Comparison of ENCODE assay signal across 10 cellular contexts in genomic region chr9:129021091-129021490, GRCh38. TPM values are rescaled to one million over a fixed set of nuclear protein-coding genes. Genes with fewer than 3 reads are reported as not detected.
DNase-seq lines count a peak whose midpoint lies in the region; ATAC-seq and TF ChIP-seq lines count a peak whose summit lies in the region.
"Had no signal": no experiment of that assay in that cellular context is flagged by ENCODE, and none has a peak within 500 bp of the region (broad histone marks: within the 10 kb centered on the region; RNA-seq: fewer than 3 reads in every experiment).

No MANE protein-coding gene starts in this region.

- peaks cover 19% of the 10 kb centered on the region for H3K4me1 Mint-ChIP-seq in memory B cell

- no peak overlapping the region for H3K27ac ChIP-seq in SJCRH30

- H3K36me3 Mint-ChIP-seq in memory B cell: peaks cover 5% of the 10 kb centered on the region

- H3K27me3 ChIP-seq in SJCRH30: no peaks in the 10 kb centered on the region

- DNase-seq in GM13977 (ENCODE audit: low spot score) (peak; percentile 70), memory B cell (ENCODE audit: low spot score in 2 of 2) (peak; percentile 48 to 50), GF-D8 (lab: John Stamatoyannopoulos, UW) (no peak), SJCRH30 (no peak), COLO829 (ENCODE audit: low spot score) (no peak)
- DNase-seq: COR-L47, NCI-H1694 had no signal

- no peaks in the 10 kb centered on the region for H3K36me3 ChIP-seq in SJCRH30

- TF ChIP-seq CTCF in GM13977 (IDR thresholded peaks at IDR 0.05; ENCODE audit: extremely low read depth, insufficient read depth, missing control alignments): no peak

- H3K9me3 ChIP-seq in SJCRH30 (replicated peaks): no peaks in the 10 kb centered on the region

- peaks cover 7% of the 10 kb centered on the region for H3K4me1 ChIP-seq in SJCRH30

- no peaks in the 10 kb centered on the region for H3K9me3 Mint-ChIP-seq in memory B cell

- H3K4me3 Mint-ChIP-seq in memory B cell: peak overlapping the region; percentile 68

- H3K27me3 Mint-ChIP-seq in memory B cell: no peaks in the 10 kb centered on the region

- peak overlapping the region; percentile 87 for H3K27ac Mint-ChIP-seq in memory B cell

- in situ Hi-C loops in GM13977 (cut with MboI; ENCODE audit: low pct_unique_long_range_greater_than_20kb, low sequenced_read_pairs, unreplicated experiment): no loop called here

- no peak overlapping the region for H3K4me3 ChIP-seq in SJCRH30

- peak; percentile 73 for ATAC-seq in GM21390 (IDR thresholded peaks at IDR 0.05; ENCODE audit: unreplicated experiment)
- peak; percentile 56 for ATAC-seq in HG03439 (IDR thresholded peaks at IDR 0.05; ENCODE audit: unreplicated experiment)
- ATAC-seq in memory B cell (ENCODE audit: low read depth): peak; percentile 98
- ATAC-seq in GM18858 (IDR thresholded peaks at IDR 0.05; ENCODE audit: unreplicated experiment): no peak

RNA-seq across cellular contexts. Expression of gene SH3GLB2, which starts 7.0 kb away (rescaled TPM):
- total RNA-seq in SJCRH30 (2014; rRNA removed; shearing (Covaris generic)): 21.1 and 26.7 TPM in 2 replicates

RNA-seq across cellular contexts. Expression of gene MIGA2, which starts 15.3 kb away (rescaled TPM):
- 28.9 and 32.5 TPM in 2 replicates for total RNA-seq in SJCRH30 (2014; rRNA removed; shearing (Covaris generic))

RNA-seq across cellular contexts. Expression of gene DOLPP1, which starts 59.8 kb away (rescaled TPM):
- 39.0 and 42.7 TPM in 2 replicates for total RNA-seq in SJCRH30 (2014; rRNA removed; shearing (Covaris generic))

Comparison
In these comparisons a context has a peak if more than half of its experiments do, and no peak if none do; other contexts are left out.
1. DNase-seq: peak in GM13977 (single experiment) and memory B cell (2 of 2); none in GF-D8 (single experiment), SJCRH30 (0 of 2) and COLO829 (single experiment).